Comparison of ENCODE assay signal across 25 cellular contexts in genomic region chr19:51145926-51146493, GRCh38. TPM values are rescaled to one million over a fixed set of nuclear protein-coding genes. Genes with fewer than 3 reads are reported as not detected.
"Had no signal": no experiment of that assay in that cellular context is flagged by ENCODE, and none has a peak within 500 bp of the region (broad histone marks: within the 10 kb centered on the region; RNA-seq: fewer than 3 reads in every experiment).

No MANE protein-coding gene starts in this region.

- H3K9me3 ChIP-seq: mucosa of descending colon, spleen, testis, upper lobe of right lung had no signal

- H3K4me1 ChIP-seq: neural progenitor cell, testis, upper lobe of right lung had no signal

- H3K4me3 Mint-ChIP-seq: central memory CD8-positive, alpha-beta T cell; naive thymus-derived CD8-positive, alpha-beta T cell; neural progenitor cell; stimulated activated naive B cell treated with anti-CD40 and anti-IgM and Interleukin-4, amounts not matched to agents 10 μg/mL and 1 μg/mL and 100 μg/mL, for 72 hours; stimulated activated naive CD8-positive, alpha-beta T cell treated with anti-CD3 and anti-CD28 coated beads, Interleukin-15, amount 100 ng/mL, for 72 hours had no signal

- DNase-seq: erythroblast; foreskin melanocyte; head of caudate nucleus; hippocampal formation; mammary epithelial cell; occipital lobe; spleen; stimulated activated CD4-positive, alpha-beta T cell treated with anti-CD3 and anti-CD28 coated beads, Interleukin-15, amount 100 ng/mL, for 24 hours; stimulated activated CD4-positive, alpha-beta T cell treated with anti-CD3 and anti-CD28 coated beads, Interleukin-1b, Interleukin-23, amount 100 ng/mL, for 48 hours; stimulated activated CD4-positive, alpha-beta T cell treated with anti-CD3 and anti-CD28 coated beads, Interleukin-4, amount 100 ng/mL, for 24 hours; stimulated activated naive B cell treated with anti-CD40 and anti-IgM and Interleukin-4, amounts not matched to agents 10 μg/mL and 1 μg/mL and 100 μg/mL, for 72 hours; stimulated activated naive CD8-positive, alpha-beta T cell treated with anti-CD3 and anti-CD28 coated beads, Interleukin-15, amount 100 ng/mL, for 72 hours; testis; upper lobe of right lung had no signal

- H3K27me3 ChIP-seq: neural progenitor cell, testis, tibial nerve, upper lobe of right lung had no signal

- H3K9me3 Mint-ChIP-seq: naive thymus-derived CD8-positive, alpha-beta T cell; neural progenitor cell had no signal

- H3K27ac Mint-ChIP-seq: neural progenitor cell; stimulated activated naive B cell treated with anti-CD40 and anti-IgM and Interleukin-4, amounts not matched to agents 10 μg/mL and 1 μg/mL and 100 μg/mL, for 72 hours had no signal

- H3K4me3 ChIP-seq: mucosa of descending colon, neural progenitor cell, spleen, testis, tibial nerve, upper lobe of right lung had no signal

- ATAC-seq: left lobe of liver; mucosa of descending colon; naive thymus-derived CD8-positive, alpha-beta T cell; sciatic nerve; stimulated activated naive B cell treated with anti-CD40 and anti-IgM and Interleukin-4, amounts not matched to agents 10 μg/mL and 1 μg/mL and 100 μg/mL, for 72 hours; stimulated activated naive CD8-positive, alpha-beta T cell treated with anti-CD3 and anti-CD28 coated beads, Interleukin-15, amount 100 ng/mL, for 72 hours; upper lobe of right lung had no signal

- H3K36me3 Mint-ChIP-seq: naive thymus-derived CD8-positive, alpha-beta T cell; neural progenitor cell; stimulated activated naive B cell treated with anti-CD40 and anti-IgM and Interleukin-4, amounts not matched to agents 10 μg/mL and 1 μg/mL and 100 μg/mL, for 72 hours had no signal

- H3K27me3 Mint-ChIP-seq: central memory CD8-positive, alpha-beta T cell; stimulated activated naive CD8-positive, alpha-beta T cell treated with anti-CD3 and anti-CD28 coated beads, Interleukin-15, amount 100 ng/mL, for 72 hours had no signal

- H3K27ac ChIP-seq: neural progenitor cell, parathyroid adenoma, testis, tibial nerve, upper lobe of right lung had no signal

- H3K36me3 ChIP-seq: neural progenitor cell, tibial nerve, upper lobe of right lung had no signal

RNA-seq across cellular contexts. Expression of gene SIGLEC7, which starts 3.9 kb away (rescaled TPM):
- total RNA-seq: endothelial cell of umbilical vein; lower leg skin; mammary epithelial cell; naive thymus-derived CD8-positive, alpha-beta T cell; pulmonary artery endothelial cell had no signal
- polyA plus RNA-seq: endothelial cell of umbilical vein, mammary epithelial cell had no signal

RNA-seq across cellular contexts. Expression of gene SIGLEC9, which starts 21.3 kb away (rescaled TPM):
- total RNA-seq: endothelial cell of umbilical vein, mammary epithelial cell, pulmonary artery endothelial cell had no signal
- polyA plus RNA-seq: endothelial cell of umbilical vein, mammary epithelial cell had no signal
